12 cellular contexts compared by ENCODE assay signal in genomic region chr7:155885162-155886160, GRCh38.
DNase-seq lines count a peak whose midpoint lies in the region; ATAC-seq, FAIRE-seq and TF ChIP-seq lines count a peak whose summit lies in the region.
"Had no signal": no experiment of that assay in that cellular context is flagged by ENCODE, and none has a peak within 500 bp of the region (broad histone marks: within the 10 kb centered on the region; RNA-seq: fewer than 3 reads in every experiment).

No MANE protein-coding gene starts in this region.

- no peaks in the 10 kb centered on the region for H3K79me2 ChIP-seq in OCI-LY7 (ENCODE audit: insufficient read depth, low read depth, low read length)

- DNase-seq in HFFc6 (no peak), bronchial epithelial cell (ENCODE audit: low read depth) (peak; percentile 21), kidney (peak; percentile 77), skeletal muscle cell (ENCODE audit: low read depth) (peak; percentile 58), NCI-H1417 (lab: John Stamatoyannopoulos, UW) (no peak), immature natural killer cell (no peak), OCI-LY7 (ENCODE audit: low spot score) (no peak)
- DNase-seq: cerebellar nuclear complex, NCI-H2029 treated with DMSO at 0.1 percent for 48 hours had no signal

- CTCF ChIA-PET in OCI-LY7 (lab: Charles Lee; ENCODE audit: unreplicated experiment), result no interaction called here

- H3K27me3 Mint-ChIP-seq in HFFc6 (ENCODE audit: insufficient read depth) (peaks cover 8% of the 10 kb centered on the region), immature natural killer cell (ENCODE audit: low read depth in 3 of 3) (peaks cover 0 to 4% (median 2%) of the 10 kb centered on the region in 3 donors)

- H3K27ac Mint-ChIP-seq in HFFc6 (peak overlapping the region; percentile 75; the same call in 1 of the 2 replicates), immature natural killer cell (no peak overlapping the region)
- H3K27ac Mint-ChIP-seq: type B pancreatic cell had no signal

- H3K4me1 Mint-ChIP-seq in HFFc6 (ENCODE audit: low read depth) (peaks cover 10% of the 10 kb centered on the region; the same call in 1 of the 2 replicates), immature natural killer cell (no peaks in the 10 kb centered on the region)

- no peak for ATAC-seq in HG03521 (IDR thresholded peaks at IDR 0.05; ENCODE audit: unreplicated experiment)

- intact Hi-C loops in kidney (cut with DNase I), result no loop called here
- intact Hi-C loops in OCI-LY7 (cut with micrococcal nuclease; ENCODE audit: unreplicated experiment), result no loop called here

- H3K27me3 ChIP-seq in bronchial epithelial cell (ENCODE audit: control insufficient read depth, insufficient read depth, low read length), result no peaks in the 10 kb centered on the region

- H3K9me2 ChIP-seq in OCI-LY7 (ENCODE audit: insufficient read depth, low read length), result no peaks in the 10 kb centered on the region

- FAIRE-seq in bronchial epithelial cell (lab: Jason Lieb, UNC) (no peak), kidney (lab: Jason Lieb, UNC) (no peak)
- FAIRE-seq: keratinocyte had no signal

- H3K4me3 ChIP-seq in bronchial epithelial cell (ENCODE audit: low read depth, low read length) (no peak overlapping the region), kidney (ENCODE audit: low read length in 2 of 2) (no peak overlapping the region), skeletal muscle cell (ENCODE audit: low read depth, low read length) (no peak overlapping the region), OCI-LY7 (ENCODE audit: low read depth, low read length, poor library complexity, severe bottlenecking) (no peak overlapping the region)

- H2AFZ ChIP-seq in OCI-LY7 (ENCODE audit: low read length), result no peak overlapping the region

- H3K9me3 ChIP-seq in kidney (ENCODE audit: control insufficient read depth in 1 of 2, low read length in 2 of 2), result no peaks in the 10 kb centered on the region
- no peaks in the 10 kb centered on the region for H3K9me3 ChIP-seq in OCI-LY7 (ENCODE audit: low read length)

- H3K36me3 ChIP-seq in bronchial epithelial cell (ENCODE audit: control insufficient read depth, insufficient read depth, low read length), result no peaks in the 10 kb centered on the region
- H3K36me3 ChIP-seq in kidney (ENCODE audit: control insufficient read depth in 1 of 2, insufficient read depth in 2 of 2, low read length in 2 of 2), result no peaks in the 10 kb centered on the region
- no peaks in the 10 kb centered on the region for H3K36me3 ChIP-seq in OCI-LY7 (ENCODE audit: insufficient read depth, low read length)

- H4K20me1 ChIP-seq in OCI-LY7 (ENCODE audit: insufficient read depth, low read length), result no peaks in the 10 kb centered on the region

- POLR2A ChIA-PET in OCI-LY7 (lab: Charles Lee), result no interaction called here

- H3K4me3 Mint-ChIP-seq in HFFc6 (peak overlapping the region; percentile 64; the same call in 1 of the 2 replicates), immature natural killer cell (no peak overlapping the region)
- H3K4me3 Mint-ChIP-seq: type B pancreatic cell had no signal

- H3K27ac ChIP-seq in kidney (ENCODE audit: low read depth in 2 of 2, low read length in 2 of 2) (no peak overlapping the region), OCI-LY7 (ENCODE audit: low read depth, low read length, poor library complexity, severe bottlenecking) (no peak overlapping the region)

- H3K4me1 ChIP-seq in kidney (ENCODE audit: control insufficient read depth in 1 of 2, insufficient read depth in 1 of 2, low read depth in 1 of 2, low read length in 2 of 2), result no peaks in the 10 kb centered on the region
- no peaks in the 10 kb centered on the region for H3K4me1 ChIP-seq in OCI-LY7 (ENCODE audit: insufficient read depth, low read length, poor library complexity, severe bottlenecking)

- H3K4me2 ChIP-seq in OCI-LY7 (ENCODE audit: low read length), result no peak overlapping the region

- peaks cover 44% of the 10 kb centered on the region for H3K9me3 Mint-ChIP-seq in HFFc6
- H3K9me3 Mint-ChIP-seq in immature natural killer cell, result peaks cover 0 to 4% (median 0%) of the 10 kb centered on the region in 6 donors
- H3K9me3 Mint-ChIP-seq: type B pancreatic cell had no signal

- no peak overlapping the region for H3K9ac ChIP-seq in kidney (ENCODE audit: low read length in 2 of 2)

- BruUV-seq in OCI-LY7 (replicated peaks; lab: Mats Ljungman, UMichigan), result no TSS peak

- TF ChIP-seq CTCF in HFFc6 (IDR thresholded peaks at IDR 0.05) (no peak), bronchial epithelial cell (IDR thresholded peaks at IDR 0.05; ENCODE audit: insufficient read depth, low read length, severe bottlenecking) (no peak), kidney (IDR thresholded peaks at IDR 0.05; ENCODE audit: borderline replicate concordance, extremely low read depth, insufficient read depth) (no peak), OCI-LY7 (conservative IDR thresholded peaks at IDR 0.05; ENCODE audit: low read length) (no peak)

- H3K36me3 Mint-ChIP-seq in HFFc6 (ENCODE audit: low read depth), result peaks cover 4% of the 10 kb centered on the region; the same call in 1 of the 2 replicates
- no peaks in the 10 kb centered on the region for H3K36me3 Mint-ChIP-seq in immature natural killer cell
- H3K36me3 Mint-ChIP-seq: type B pancreatic cell had no signal

Comparison
In these comparisons a context has a peak if more than half of its experiments do, and no peak if none do; other contexts are left out.
1. DNase-seq: peak in bronchial epithelial cell (single experiment), kidney (single experiment) and skeletal muscle cell (single experiment); none in HFFc6 (single experiment), NCI-H1417 (0 of 3), immature natural killer cell (0 of 3) and OCI-LY7 (single experiment).